ENCODE assay signal across 1 cellular context in the genomic region with DNA sequence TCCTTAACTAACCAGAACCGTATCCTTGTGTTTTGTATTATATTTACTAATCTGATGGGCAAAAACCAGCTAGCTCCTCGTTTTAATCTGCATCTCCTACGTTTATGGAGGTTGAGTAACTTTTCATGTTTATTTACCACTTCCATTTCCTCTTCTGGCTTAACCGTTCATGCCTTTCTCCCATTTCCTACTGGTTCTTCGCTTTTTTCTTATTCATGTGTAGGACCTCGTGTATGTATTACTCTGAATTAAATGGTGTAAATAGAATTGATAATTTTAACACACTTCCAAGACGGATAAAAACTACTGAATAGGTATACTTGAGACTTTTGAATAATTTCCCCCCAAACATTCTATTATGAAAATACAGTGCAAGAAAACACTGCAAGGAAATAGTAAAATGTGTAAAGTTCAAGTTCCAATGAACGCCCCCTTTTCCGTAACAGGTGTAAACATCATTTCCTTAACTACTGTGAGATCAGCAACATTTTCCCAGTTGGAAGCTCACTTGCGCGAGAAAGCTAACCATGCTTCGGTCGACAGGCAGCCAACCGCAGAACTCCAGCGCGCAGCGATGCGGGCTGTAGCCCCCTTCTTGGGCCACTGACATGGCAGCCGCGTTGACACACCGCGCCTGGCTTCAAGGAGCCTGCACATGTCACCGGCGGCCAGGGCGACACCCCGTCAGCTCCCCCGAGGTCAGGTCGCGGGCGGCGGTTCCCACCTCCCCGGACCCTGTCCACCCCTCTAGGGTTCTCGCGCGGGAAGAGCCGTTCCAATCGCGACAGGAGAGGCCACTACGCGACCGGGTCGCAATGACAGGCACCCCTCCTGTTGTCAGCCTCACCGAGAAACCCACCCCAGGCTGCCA.
TF ChIP-seq lines count a peak whose summit lies in the region.

No MANE protein-coding gene starts in this region.

TF ChIP-seq in HepG2, 621 proteins besides CTCF, POLR2A, EP300 and RAD21 (continued from another document):
- TF ChIP-seq AHDC1 (CRISPR knock-in tag; IDR thresholded peaks at IDR 0.05; ENCODE audit: borderline replicate concordance), result no peak
- TF ChIP-seq SSRP1 (CRISPR knock-in tag; IDR thresholded peaks at IDR 0.05), result no peak
- no peak for TF ChIP-seq RORA (CRISPR knock-in tag; IDR thresholded peaks at IDR 0.05)
- TF ChIP-seq TBX3 (IDR thresholded peaks at IDR 0.05; ENCODE audit: borderline replicate concordance), result 0 out of 2 replicates have a peak, but pooled peaks have one; percentile 16
- no peak for TF ChIP-seq TCF7 (IDR thresholded peaks at IDR 0.05; ENCODE audit: low read depth)
- TF ChIP-seq, protein P1, sequence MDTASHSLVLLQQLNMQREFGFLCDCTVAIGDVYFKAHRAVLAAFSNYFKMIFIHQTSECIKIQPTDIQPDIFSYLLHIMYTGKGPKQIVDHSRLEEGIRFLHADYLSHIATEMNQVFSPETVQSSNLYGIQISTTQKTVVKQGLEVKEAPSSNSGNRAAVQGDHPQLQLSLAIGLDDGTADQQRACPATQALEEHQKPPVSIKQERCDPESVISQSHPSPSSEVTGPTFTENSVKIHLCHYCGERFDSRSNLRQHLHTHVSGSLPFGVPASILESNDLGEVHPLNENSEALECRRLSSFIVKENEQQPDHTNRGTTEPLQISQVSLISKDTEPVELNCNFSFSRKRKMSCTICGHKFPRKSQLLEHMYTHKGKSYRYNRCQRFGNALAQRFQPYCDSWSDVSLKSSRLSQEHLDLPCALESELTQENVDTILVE (CRISPR knock-in tag; IDR thresholded peaks at IDR 0.05), result no peak
- no peak for TF ChIP-seq JUND (CRISPR knock-in tag; IDR thresholded peaks at IDR 0.05)
- no peak for TF ChIP-seq TEF (CRISPR knock-in tag; IDR thresholded peaks at IDR 0.05)
- TF ChIP-seq POLR2AphosphoS5 (IDR thresholded peaks at IDR 0.05; ENCODE audit: low read depth, low read length), result no peak
- TF ChIP-seq MXI1 (IDR thresholded peaks at IDR 0.05; ENCODE audit: borderline replicate concordance, low read depth, low read length), result peak; percentile 64; the same call in 1 of the 3 replicates
- TF ChIP-seq ATF7 (IDR thresholded peaks at IDR 0.05), result no peak
- TF ChIP-seq ATF7 (CRISPR knock-in tag; IDR thresholded peaks at IDR 0.05), result no peak
- TF ChIP-seq SNAI1 (CRISPR knock-in tag; IDR thresholded peaks at IDR 0.05; ENCODE audit: borderline replicate concordance), result 0 out of 2 replicates have a peak, but pooled peaks have one; percentile 83
- TF ChIP-seq DNMT3B (CRISPR knock-in tag; conservative IDR thresholded peaks at IDR 0.05), result no peak
- TF ChIP-seq, protein P2, sequence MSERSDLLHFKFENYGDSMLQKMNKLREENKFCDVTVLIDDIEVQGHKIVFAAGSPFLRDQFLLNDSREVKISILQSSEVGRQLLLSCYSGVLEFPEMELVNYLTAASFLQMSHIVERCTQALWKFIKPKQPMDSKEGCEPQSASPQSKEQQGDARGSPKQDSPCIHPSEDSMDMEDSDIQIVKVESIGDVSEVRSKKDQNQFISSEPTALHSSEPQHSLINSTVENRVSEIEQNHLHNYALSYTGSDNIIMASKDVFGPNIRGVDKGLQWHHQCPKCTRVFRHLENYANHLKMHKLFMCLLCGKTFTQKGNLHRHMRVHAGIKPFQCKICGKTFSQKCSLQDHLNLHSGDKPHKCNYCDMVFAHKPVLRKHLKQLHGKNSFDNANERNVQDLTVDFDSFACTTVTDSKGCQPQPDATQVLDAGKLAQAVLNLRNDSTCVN (CRISPR knock-in tag; IDR thresholded peaks at IDR 0.05; ENCODE audit: borderline replicate concordance), result no peak
